9 cellular contexts compared by ENCODE assay signal in the genomic region with DNA sequence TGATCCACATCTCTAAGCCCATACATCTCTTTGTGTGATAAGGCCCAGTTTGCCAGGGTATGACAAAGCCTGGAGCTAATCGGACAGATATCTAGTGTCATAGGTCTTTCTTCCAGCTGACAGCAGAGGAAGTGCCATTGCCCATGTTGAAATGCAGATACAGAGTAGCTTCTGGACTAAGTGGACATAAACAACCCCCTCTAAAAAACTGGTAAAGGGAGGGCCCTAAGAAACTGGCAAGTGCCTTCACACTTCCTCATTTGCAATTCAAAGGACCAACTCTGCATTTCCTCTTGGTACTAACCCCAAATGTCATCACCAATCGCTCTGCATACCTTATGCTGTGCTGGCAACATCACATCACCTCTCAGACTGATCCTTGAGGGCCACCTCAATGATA. TPM values are rescaled to one million over a fixed set of nuclear protein-coding genes. Genes with fewer than 3 reads are reported as not detected.
DNase-seq lines count a peak whose midpoint lies in the region; ATAC-seq, FAIRE-seq and TF ChIP-seq lines count a peak whose summit lies in the region.
"Had no signal": no experiment of that assay in that cellular context is flagged by ENCODE, and none has a peak within 500 bp of the region (broad histone marks: within the 10 kb centered on the region; RNA-seq: fewer than 3 reads in every experiment).

No MANE protein-coding gene starts in this region.

- no peak overlapping the region for H2BK5ac ChIP-seq in H1 (ENCODE audit: low read depth, low read length)

- H2BK12ac ChIP-seq in H1 (ENCODE audit: low read depth, low read length): no peak overlapping the region

- H2BK20ac ChIP-seq in H1 (ENCODE audit: low read length): no peak overlapping the region

- H3K4me3 ChIP-seq in Karpas-422 (ENCODE audit: low read length) (no peak overlapping the region), H1 (ENCODE audit: extremely low read depth in 1 of 4, insufficient read depth in 2 of 4, low read depth in 3 of 4, low read length in 4 of 4) (peak overlapping the region in 1 of 4 experiments; percentile 10; a peak in 1 of 8 replicates)

- no peak overlapping the region for H3K23ac ChIP-seq in H1 (ENCODE audit: insufficient read length)

- H3K4ac ChIP-seq in H1 (replicated peaks; ENCODE audit: insufficient read length, low read depth, low read length): no peak overlapping the region

- H2BK120ac ChIP-seq in H1 (replicated peaks; ENCODE audit: low read depth, low read length): no peak overlapping the region

- no peak overlapping the region for H4K5ac ChIP-seq in H1 (ENCODE audit: insufficient read length, low read depth, low read length)

- H4K20me1 ChIP-seq in Karpas-422 (ENCODE audit: insufficient read depth, low read depth, low read length) (no peaks in the 10 kb centered on the region), H1 (replicated peaks in 1 of 2; ENCODE audit: control insufficient read depth in 1 of 2, insufficient read depth in 2 of 2, low read length in 2 of 2) (no peaks in the 10 kb centered on the region)

- CTCF ChIA-PET in H1 (lab: Charles Lee; ENCODE audit: partially characterized antibody): no interaction called here

- H3K9me3 ChIP-seq in Karpas-422 (ENCODE audit: low read length) (0 out of 2 replicates have a peak, but pooled peaks cover 5% of the 10 kb centered on the region), H1 (ENCODE audit: insufficient read depth in 2 of 2, low read depth in 1 of 2, low read length in 1 of 2) (no peaks in the 10 kb centered on the region)

- no peaks in the 10 kb centered on the region for H3K79me2 ChIP-seq in Karpas-422 (ENCODE audit: low read length)
- no peaks in the 10 kb centered on the region for H3K79me2 ChIP-seq in H1 (ENCODE audit: control insufficient read depth in 1 of 2, insufficient read depth in 2 of 2, low read length in 2 of 2)

- TF ChIP-seq POLR2A in GM12891 (IDR thresholded peaks at IDR 0.05; ENCODE audit: low read depth, low read length): no peak
- no peak for TF ChIP-seq POLR2A in H1 (IDR thresholded peaks at IDR 0.05; ENCODE audit: control extremely low read depth in 1 of 2, low read depth in 2 of 2, low read length in 2 of 2)

- H4K91ac ChIP-seq in H1 (replicated peaks; ENCODE audit: insufficient read length, low read length): no peak overlapping the region

- FAIRE-seq in GM12891 (lab: Jason Lieb, UNC) (peak; percentile 98), H1 (lab: Jason Lieb, UNC) (peak; percentile 93)

- no peaks in the 10 kb centered on the region for H3K23me2 ChIP-seq in H1 (ENCODE audit: low read depth, low read length)

- in situ Hi-C loops in GM13977 (cut with MboI; ENCODE audit: low pct_unique_long_range_greater_than_20kb, low sequenced_read_pairs, unreplicated experiment): no loop called here

- no peaks in the 10 kb centered on the region for H3K9me2 ChIP-seq in Karpas-422 (replicated peaks; ENCODE audit: insufficient read depth, low read length)

- TF ChIP-seq EP300 in H1 (IDR thresholded peaks at IDR 0.05; ENCODE audit: borderline replicate concordance in 1 of 2, low read depth in 2 of 2, low read length in 2 of 2): no peak

- H3K27ac ChIP-seq in Karpas-422 (ENCODE audit: low read length) (no peak overlapping the region), H1 (ENCODE audit: low read depth, low read length) (no peak overlapping the region)

- H3K4me2 ChIP-seq in Karpas-422 (ENCODE audit: low read depth, low read length, poor library complexity, severe bottlenecking) (no peak overlapping the region), H1 (ENCODE audit: insufficient read depth in 1 of 2, low read depth in 2 of 2, low read length in 2 of 2) (peak overlapping the region; percentile 53 to 61)

- no peak for TF ChIP-seq RAD21 in H1 (IDR thresholded peaks at IDR 0.05 in 1 of 2, conservative IDR thresholded peaks at IDR 0.05 in 1 of 2; ENCODE audit: low read depth in 2 of 2, low read length in 2 of 2)

- H4K8ac ChIP-seq in H1 (ENCODE audit: extremely low read depth, insufficient read depth, low read length): no peak overlapping the region

- no peak overlapping the region for H2AK5ac ChIP-seq in H1 (ENCODE audit: low read depth, low read length)

- H3K27me3 ChIP-seq in Karpas-422 (ENCODE audit: low read length): no peaks in the 10 kb centered on the region
- H3K27me3 ChIP-seq in H1 (replicated peaks in 1 of 4; ENCODE audit: control insufficient read depth in 3 of 4, extremely low read depth in 1 of 4, insufficient read depth in 3 of 4, low read length in 3 of 4): no peaks in the 10 kb centered on the region

- no peak overlapping the region for H3K14ac ChIP-seq in H1 (ENCODE audit: insufficient read length)

- H3K36me3 ChIP-seq in Karpas-422 (ENCODE audit: insufficient read depth, low read length) (no peaks in the 10 kb centered on the region), H1 (ENCODE audit: control insufficient read depth in 2 of 4, insufficient read depth in 4 of 4, low read length in 3 of 4) (no peaks in the 10 kb centered on the region)

- no peak overlapping the region for H3K9ac ChIP-seq in Karpas-422 (ENCODE audit: low read length)
- no peak overlapping the region for H3K9ac ChIP-seq in H1 (replicated peaks in 1 of 4; ENCODE audit: extremely low read depth in 1 of 4, low read depth in 3 of 4, low read length in 3 of 4)

- no peak overlapping the region for H2AFZ ChIP-seq in Karpas-422 (ENCODE audit: low read length)
- H2AFZ ChIP-seq in H1 (ENCODE audit: low read length): no peak overlapping the region

- H3K4me1 ChIP-seq in Karpas-422 (ENCODE audit: low read length): peaks cover 8% of the 10 kb centered on the region
- H3K4me1 ChIP-seq in H1 (replicated peaks in 1 of 4; ENCODE audit: control insufficient read depth in 3 of 4, insufficient read depth in 4 of 4, low read length in 3 of 4): peaks cover 0 to 5% (median 5%) of the 10 kb centered on the region in 4 experiments; a peak in 5 of 7 replicates

- H3K56ac ChIP-seq in H1 (replicated peaks; ENCODE audit: insufficient read length, low read depth, low read length): no peak overlapping the region

- H3K18ac ChIP-seq in H1 (ENCODE audit: extremely low read depth, low read length): no peak overlapping the region

- H3K79me1 ChIP-seq in H1 (ENCODE audit: low read depth, low read length): no peaks in the 10 kb centered on the region

- no peak for DNase-seq in GM12891 (ENCODE audit: insufficient read length, low spot score)
- peak; percentile 51 for DNase-seq in Karpas-422
- DNase-seq in H1 (ENCODE audit: low read depth in 1 of 2, low spot score in 2 of 2): peak in 1 of 2 experiments; percentile 2
- no peak for DNase-seq in GM13977 (ENCODE audit: low spot score)
- DNase-seq in midbrain (lab: John Stamatoyannopoulos, UW): no peak
- DNase-seq in HT-29 (ENCODE audit: low spot score): no peak
- no peak for DNase-seq in ureter (ENCODE audit: low spot score)
- DNase-seq: NCI-H82 had no signal

- 58% methylated on average over 2 of the region's 2 CpGs; no CpG with 5 or more reads in 1 of the 2 experiments for WGBS in H1 (ENCODE audit: extremely low coverage in 1 of 2, insufficient coverage in 1 of 2, insufficient read length in 1 of 2, insufficient replicate concordance in 2 of 2, low coverage in 1 of 2, low lambda C conversion rate in 2 of 2, missing lambda C conversion rate in 1 of 2), 2 experiments

- POLR2A ChIA-PET in H1 (lab: Charles Lee; ENCODE audit: partially characterized antibody): interaction anchor here (1.5 kb wide), 1 partner anchor 118 kb away, joined by 4 read pairs; no protein-coding TSS in a partner anchor

- peak; percentile 67 for ATAC-seq in GM21576 (IDR thresholded peaks at IDR 0.05; ENCODE audit: unreplicated experiment)

- no peak overlapping the region for H2BK15ac ChIP-seq in H1 (ENCODE audit: low read length)

- no peak for TF ChIP-seq CTCF in H1 (IDR thresholded peaks at IDR 0.05; ENCODE audit: control extremely low read depth in 1 of 3, insufficient read depth in 1 of 3, low read depth in 1 of 3, low read length in 3 of 3)
- TF ChIP-seq CTCF in GM13977 (IDR thresholded peaks at IDR 0.05; ENCODE audit: extremely low read depth, insufficient read depth, missing control alignments): no peak

TF ChIP-seq in GM12891, 5 proteins besides CTCF, POLR2A, EP300 and RAD21:
- TF ChIP-seq PAX5 (IDR thresholded peaks at IDR 0.05; ENCODE audit: insufficient read depth, low read length, severe bottlenecking): no peak
- TF ChIP-seq SPI1 (IDR thresholded peaks at IDR 0.05; ENCODE audit: low read depth, low read length): peak; percentile 92
- no peak for TF ChIP-seq TAF1 (IDR thresholded peaks at IDR 0.05; ENCODE audit: low read depth, low read length)
- no peak for TF ChIP-seq POU2F2 (IDR thresholded peaks at IDR 0.05; ENCODE audit: low read depth, low read length)
- TF ChIP-seq POLR2AphosphoS5 (IDR thresholded peaks at IDR 0.05; ENCODE audit: low read depth, low read length): no peak

TF ChIP-seq in H1, 55 proteins besides CTCF, POLR2A, EP300 and RAD21:
- TF ChIP-seq FOSL1 (IDR thresholded peaks at IDR 0.05; ENCODE audit: insufficient read depth, low read depth, low read length): no peak
- 0 out of 2 replicates have a peak, but pooled peaks have one; percentile 18 for TF ChIP-seq TAF1 (IDR thresholded peaks at IDR 0.05; ENCODE audit: low read depth, low read length)
- TF ChIP-seq TCF12 (IDR thresholded peaks at IDR 0.05; ENCODE audit: low read depth, low read length): no peak

RNA-seq across cellular contexts. Expression of gene ARHGEF6, which starts 20.8 kb away (rescaled TPM):
- polyA plus RNA-seq in GM12891 (2012; ENCODE audit: low read depth, missing spikeins): 10.1 TPM
- total RNA-seq in Karpas-422 (2014; rRNA removed; shearing (Covaris generic); ENCODE audit: low replicate concordance): 0.61 and 2.6 TPM in 2 replicates
- total RNA-seq in H1 (2021; fragmentation: NEBNext Ultra II Directional; extraction: Animal tissue kit (Norgen Biotek cat#: 25700)): 3.6 TPM in 2 replicates
- 2.1 and 3.7 TPM in 2 replicates for polyA plus RNA-seq in H1 (2011; rRNA removed)
- 3.4 TPM for polyA plus RNA-seq in H1 (2011; cell fraction: cytosol; rRNA removed)
- polyA plus RNA-seq in H1 (2011; cell fraction: nucleus; rRNA removed): 2.2 TPM
- 3.3 to 4.3 TPM (median 3.5 TPM) in 4 replicates for polyA plus RNA-seq in H1 (2012, experiment 1 of 2)
- 0.35 TPM for polyA plus RNA-seq in H1 (2012, experiment 2 of 2)
- 2.5 TPM for polyA plus RNA-seq in H1 (2013, experiment 1 of 2)
- polyA plus RNA-seq in H1 (2013, experiment 2 of 2): 2.5 TPM
- 3.5 and 7.3 TPM in 2 replicates for polyA minus RNA-seq in H1 (2011; rRNA and poly(A)+ RNA removed)
- 2.1 TPM for polyA minus RNA-seq in H1 (2011; cell fraction: cytosol; rRNA and poly(A)+ RNA removed)
- 2.7 TPM for polyA minus RNA-seq in H1 (2011; cell fraction: nucleus; rRNA and poly(A)+ RNA removed)
- total RNA-seq in HT-29 (2014; rRNA removed; shearing (Covaris generic)): not detected in 2 replicates
- total RNA-seq in ureter: 13.3 TPM
